In genomic region chr19:51692065-51692915, GRCh38 we compare ENCODE assay signal across 1 cellular context.
TF ChIP-seq lines count a peak whose summit lies in the region.

No MANE protein-coding gene starts in this region.

TF ChIP-seq in IMR-90, 13 proteins besides CTCF, POLR2A, EP300 and RAD21 (continued from another document):
- TF ChIP-seq ELK1 (IDR thresholded peaks at IDR 0.05; ENCODE audit: borderline replicate concordance, low read depth, low read length) (no peak), CEBPB (IDR thresholded peaks at IDR 0.05; ENCODE audit: low read depth, low read length) (no peak), RFX5 (IDR thresholded peaks at IDR 0.05; ENCODE audit: low read depth, low read length) (no peak), SMC3 (IDR thresholded peaks at IDR 0.05; ENCODE audit: low read depth, low read length) (no peak), USF2 (IDR thresholded peaks at IDR 0.05; ENCODE audit: low read depth, low read length) (no peak), MAZ (IDR thresholded peaks at IDR 0.05; ENCODE audit: borderline replicate concordance, low read depth, low read length) (no peak)
